Comparison of ENCODE assay signal across 11 cellular contexts in genomic region chr15:83285979-83286553, GRCh38. TPM values are rescaled to one million over a fixed set of nuclear protein-coding genes. Genes with fewer than 3 reads are reported as not detected.
DNase-seq lines count a peak whose midpoint lies in the region; ATAC-seq and TF ChIP-seq lines count a peak whose summit lies in the region.
"Had no signal": no experiment of that assay in that cellular context is flagged by ENCODE, and none has a peak within 500 bp of the region (broad histone marks: within the 10 kb centered on the region; RNA-seq: fewer than 3 reads in every experiment).

No MANE protein-coding gene starts in this region.

- ATAC-seq in activated T-cell treated with anti-CD3 and anti-CD28 coated beads, Interleukin-2, amount 50 U/mL, for 4 hours: no peak

- H3K36me3 ChIP-seq in mesenchymal stem cell (ENCODE audit: control insufficient read depth in 1 of 2, insufficient read depth in 2 of 2, low read depth in 1 of 2, low read length in 2 of 2): no peaks in the 10 kb centered on the region
- H3K36me3 ChIP-seq in tibial nerve: no peaks in the 10 kb centered on the region
- H3K36me3 ChIP-seq: ascending aorta had no signal

- no peak overlapping the region for H3K18ac ChIP-seq in mesenchymal stem cell (ENCODE audit: low read depth in 1 of 2, low read length in 2 of 2)

- H3K27me3 ChIP-seq in AG04450 (ENCODE audit: control insufficient read depth, insufficient read depth, low read length): peaks cover 35% of the 10 kb centered on the region
- H3K27me3 ChIP-seq in mesenchymal stem cell (ENCODE audit: control insufficient read depth in 1 of 2, insufficient read depth in 1 of 2, low read length in 2 of 2): no peaks in the 10 kb centered on the region
- peaks cover 0 to 63% of the 10 kb centered on the region in 2 donors for H3K27me3 ChIP-seq in tibial nerve

- no peaks in the 10 kb centered on the region for H3K9me3 Mint-ChIP-seq in activated T-cell treated with anti-CD3 and anti-CD28 coated beads, Interleukin-2, amount 50 U/mL, for 4 hours

- peaks cover 63% of the 10 kb centered on the region for H3K27me3 Mint-ChIP-seq in activated T-cell treated with anti-CD3 and anti-CD28 coated beads, Interleukin-2, amount 50 U/mL, for 4 hours (ENCODE audit: low read depth)

- H3K4ac ChIP-seq in mesenchymal stem cell (ENCODE audit: low read depth in 1 of 2, low read length in 2 of 2): no peak overlapping the region

- no peak overlapping the region for H3K14ac ChIP-seq in mesenchymal stem cell (ENCODE audit: low read length in 2 of 2)

- H3K9me3 ChIP-seq in AG04450 (ENCODE audit: control insufficient read depth, insufficient read depth, low read length) (peaks cover 7% of the 10 kb centered on the region; the same call in 1 of the 2 replicates), mesenchymal stem cell (ENCODE audit: control insufficient read depth, low read length) (no peaks in the 10 kb centered on the region), tibial nerve (no peaks in the 10 kb centered on the region)
- H3K9me3 ChIP-seq: ascending aorta had no signal

- TF ChIP-seq EP300 in tibial nerve (IDR thresholded peaks at IDR 0.05): no peak

- H3K23ac ChIP-seq in mesenchymal stem cell (ENCODE audit: low read length in 2 of 2): no peak overlapping the region

- no peak overlapping the region for H4K91ac ChIP-seq in mesenchymal stem cell (ENCODE audit: low read length)

- H2AFZ ChIP-seq in mesenchymal stem cell (ENCODE audit: low read depth, low read length): no peak overlapping the region

- POLR2A ChIA-PET in AG04450 (lab: Yijun Ruan, JAX): no interaction called here

- peak; percentile 26 for DNase-seq in AG04450 (ENCODE audit: low read depth, low spot score)
- DNase-seq in HS-5 (ENCODE audit: low read depth): peak; percentile 79
- DNase-seq in cardiac fibroblast (ENCODE audit: low read depth in 2 of 2): peak; percentile 69 to 73
- peak; percentile 83 for DNase-seq in mesenchymal stem cell
- DNase-seq in activated effector memory CD4-positive, alpha-beta T cell treated with anti-CD3 and anti-CD28 coated beads, Interleukin-2, amount 50 U/mL, for 16 hours: no peak
- DNase-seq in cerebellar nuclear complex (lab: John Stamatoyannopoulos, UW): no peak
- no peak for DNase-seq in tibial nerve (ENCODE audit: low spot score in 2 of 2)
- no peak for DNase-seq in activated T-cell treated with anti-CD3 and anti-CD28 coated beads, Interleukin-2, amount 50 U/mL, for 4 hours
- DNase-seq: NCI-H2081 treated with DMSO at 0.1 percent for 48 hours, Right ventricle myocardium superior had no signal

- peaks cover 10% of the 10 kb centered on the region for H3K4me1 Mint-ChIP-seq in activated T-cell treated with anti-CD3 and anti-CD28 coated beads, Interleukin-2, amount 50 U/mL, for 4 hours (ENCODE audit: low read depth)

- H2BK120ac ChIP-seq in mesenchymal stem cell (ENCODE audit: low read depth, low read length): no peak overlapping the region

- WGBS in mesenchymal stem cell: 41% methylated on average over 9 of the region's 9 CpGs
- 70 to 75% methylated on average over 9 of the region's 9 CpGs for WGBS in tibial nerve, 2 donors

- H2AK5ac ChIP-seq in mesenchymal stem cell (ENCODE audit: low read length, severe bottlenecking): no peak overlapping the region

- no peak overlapping the region for H2BK5ac ChIP-seq in mesenchymal stem cell (ENCODE audit: low read depth, low read length, poor library complexity, severe bottlenecking)

- peak overlapping the region in 1 of 2 experiments; percentile 16 for H2BK12ac ChIP-seq in mesenchymal stem cell (ENCODE audit: low read length in 2 of 2)

- H3K27ac ChIP-seq in AG04450 (ENCODE audit: low read depth, low read length): peak overlapping the region; percentile 12
- H3K27ac ChIP-seq in mesenchymal stem cell (ENCODE audit: low read length, poor library complexity, severe bottlenecking): peak overlapping the region; percentile 49
- H3K27ac ChIP-seq in tibial nerve: no peak overlapping the region
- H3K27ac ChIP-seq: ascending aorta had no signal

- H3K4me3 Mint-ChIP-seq in activated T-cell treated with anti-CD3 and anti-CD28 coated beads, Interleukin-2, amount 50 U/mL, for 4 hours: no peak overlapping the region

- H3K4me2 ChIP-seq in mesenchymal stem cell (ENCODE audit: low read length, poor library complexity, severe bottlenecking): no peak overlapping the region

- H3K36me3 Mint-ChIP-seq in activated T-cell treated with anti-CD3 and anti-CD28 coated beads, Interleukin-2, amount 50 U/mL, for 4 hours (ENCODE audit: insufficient read depth): no peaks in the 10 kb centered on the region

- H3K9ac ChIP-seq in mesenchymal stem cell (ENCODE audit: low read length): peak overlapping the region; percentile 42

- TF ChIP-seq CTCF in AG04450 (IDR thresholded peaks at IDR 0.05; ENCODE audit: low read depth, low read length) (no peak), cardiac fibroblast (IDR thresholded peaks at IDR 0.05; ENCODE audit: low read depth, low read length) (no peak), tibial nerve (IDR thresholded peaks at IDR 0.05) (no peak)

- H2BK15ac ChIP-seq in mesenchymal stem cell (ENCODE audit: low read depth, poor library complexity, severe bottlenecking): no peak overlapping the region

- no peak for TF ChIP-seq POLR2A in tibial nerve (IDR thresholded peaks at IDR 0.05)

- H3K4me3 ChIP-seq in AG04450 (ENCODE audit: low read depth, low read length): no peak overlapping the region
- no peak overlapping the region for H3K4me3 ChIP-seq in cardiac fibroblast (replicated peaks in 1 of 2; ENCODE audit: low read depth in 2 of 2, low read length in 2 of 2)
- no peak overlapping the region for H3K4me3 ChIP-seq in mesenchymal stem cell (ENCODE audit: insufficient read depth in 1 of 2, low read depth in 1 of 2, low read length in 2 of 2)
- no peak overlapping the region for H3K4me3 ChIP-seq in tibial nerve
- H3K4me3 ChIP-seq: ascending aorta had no signal

- H4K8ac ChIP-seq in mesenchymal stem cell (ENCODE audit: low read length): no peak overlapping the region

- H3K79me1 ChIP-seq in mesenchymal stem cell (replicated peaks; ENCODE audit: low read length, poor library complexity, severe bottlenecking): peaks cover 4% of the 10 kb centered on the region

- H3K4me1 ChIP-seq in mesenchymal stem cell (ENCODE audit: control insufficient read depth, insufficient read depth, low read depth, low read length) (peaks cover 25% of the 10 kb centered on the region), tibial nerve (peaks cover 0 to 22% (median 7%) of the 10 kb centered on the region in 4 donors)

- CTCF ChIA-PET in AG04450 (lab: Charles Lee): interaction anchor here (1.4 kb wide), 1 partner anchor 38 kb away, joined by 7 read pairs; no protein-coding TSS in a partner anchor

RNA-seq across cellular contexts. Expression of gene BNC1, which starts 1.6 kb away (rescaled TPM):
- polyA plus RNA-seq in AG04450 (2011; rRNA removed): 2.2 and 2.6 TPM in 2 replicates
- 3.5 and 3.9 TPM in 2 replicates for polyA minus RNA-seq in AG04450 (2011; rRNA and poly(A)+ RNA removed)
- 2.7 TPM for polyA plus RNA-seq in mesenchymal stem cell (2013, experiment 1 of 2)
- polyA plus RNA-seq in mesenchymal stem cell (2013, experiment 2 of 2): 2.7 TPM
- 1 to 10 TPM in 1 of 4 donors, under 1 TPM in 2, not detected in 1; under 0.01 to 1.4 (median 0.21) TPM for total RNA-seq in tibial nerve
- not detected for total RNA-seq in activated T-cell treated with anti-CD3 and anti-CD28 coated beads, Interleukin-2, amount 50 U/mL, for 4 hours
- total RNA-seq: ascending aorta had no signal

Comparison
In these comparisons a context has a peak if more than half of its experiments do, and no peak if none do; other contexts are left out.
1. DNase-seq: peak in AG04450 (single experiment), HS-5 (single experiment), cardiac fibroblast (2 of 2) and mesenchymal stem cell (single experiment); none in activated effector memory CD4-positive, alpha-beta T cell treated with anti-CD3 and anti-CD28 coated beads, Interleukin-2, amount 50 U/mL, for 16 hours (single experiment), cerebellar nuclear complex (0 of 2), tibial nerve (0 of 2) and activated T-cell treated with anti-CD3 and anti-CD28 coated beads, Interleukin-2, amount 50 U/mL, for 4 hours (single experiment).
2. H3K27ac ChIP-seq: peak in AG04450 (single experiment) and mesenchymal stem cell (single experiment); none in tibial nerve (0 of 4).